ENCODE assay signal across 12 cellular contexts in genomic region chr12:120835304-120835612, GRCh38.
A peak's percentile ranks its signal among the peaks of the same experiment; 100 is the strongest.
DNase-seq lines count a peak whose midpoint lies in the region; ATAC-seq and TF ChIP-seq lines count a peak whose summit lies in the region.
"Had no signal": no experiment of that assay in that cellular context is flagged by ENCODE, and none has a peak within 500 bp of the region (broad histone marks: within the 10 kb centered on the region; RNA-seq: fewer than 3 reads in every experiment).

No MANE protein-coding gene starts in this region.

- no peak overlapping the region for H3K4me2 ChIP-seq in mesenchymal stem cell (ENCODE audit: low read length, poor library complexity, severe bottlenecking)

- peaks cover 58% of the 10 kb centered on the region for H3K4me1 Mint-ChIP-seq in activated naive CD8-positive, alpha-beta T cell treated with anti-CD3 and anti-CD28 coated beads, Interleukin-2, amount 50 U/mL, for 24 hours

- TF ChIP-seq CTCF in heart right ventricle (IDR thresholded peaks at IDR 0.05) (no peak), upper lobe of left lung (IDR thresholded peaks at IDR 0.05) (no peak), body of pancreas (IDR thresholded peaks at IDR 0.05) (no peak)

- H2BK15ac ChIP-seq in mesenchymal stem cell (ENCODE audit: low read depth, poor library complexity, severe bottlenecking), result no peak overlapping the region

- H3K27me3 Mint-ChIP-seq in activated naive CD8-positive, alpha-beta T cell treated with anti-CD3 and anti-CD28 coated beads, Interleukin-2, amount 50 U/mL, for 24 hours, result no peaks in the 10 kb centered on the region

- H2BK5ac ChIP-seq in mesenchymal stem cell (ENCODE audit: low read depth, low read length, poor library complexity, severe bottlenecking), result no peak overlapping the region

- 35 to 41% methylated on average over 4 of the region's 4 CpGs for WGBS in heart right ventricle, 2 donors
- WGBS in mesenchymal stem cell, result no CpG with 5 or more reads among the region's 4 CpGs
- WGBS in upper lobe of left lung, 2 donors, result 39% methylated on average over 4 of the region's 4 CpGs
- WGBS in body of pancreas, 2 donors, result 51 to 71% methylated on average over 4 of the region's 4 CpGs

- H3K4me3 ChIP-seq in heart right ventricle (no peak overlapping the region), mesenchymal stem cell (ENCODE audit: insufficient read depth in 1 of 2, low read depth in 1 of 2, low read length in 2 of 2) (no peak overlapping the region), upper lobe of left lung (peak overlapping the region in 2 of 4 donors; percentile 8 to 13), body of pancreas (no peak overlapping the region)
- H3K4me3 ChIP-seq: Peyer's patch had no signal

- no peak for TF ChIP-seq EP300 in upper lobe of left lung (IDR thresholded peaks at IDR 0.05)

- peak overlapping the region; percentile 52 for H3K27ac Mint-ChIP-seq in activated naive CD8-positive, alpha-beta T cell treated with anti-CD3 and anti-CD28 coated beads, Interleukin-2, amount 50 U/mL, for 24 hours

- H3K18ac ChIP-seq in mesenchymal stem cell (ENCODE audit: low read depth in 1 of 2, low read length in 2 of 2), result no peak overlapping the region

- H3K27ac ChIP-seq in heart right ventricle, result peak overlapping the region in 6 of 10 donors; percentile 4 to 48 (median 19)
- H3K27ac ChIP-seq in mesenchymal stem cell (ENCODE audit: low read length, poor library complexity, severe bottlenecking), result no peak overlapping the region
- H3K27ac ChIP-seq in upper lobe of left lung, result peak overlapping the region; percentile 24 to 51 (median 34)
- H3K27ac ChIP-seq in body of pancreas, result no peak overlapping the region
- H3K27ac ChIP-seq: Peyer's patch, WERI-Rb-1 had no signal

- no peak overlapping the region for H4K91ac ChIP-seq in mesenchymal stem cell (ENCODE audit: low read length)

- DNase-seq in heart right ventricle (no peak), Right ventricle myocardium superior (no peak), mesenchymal stem cell (peak; percentile 9), upper lobe of left lung (no peak), body of pancreas (no peak), middle frontal gyrus (ENCODE audit: extremely low spot score, low spot score) (no peak)
- no peak for DNase-seq in activated naive CD8-positive, alpha-beta T cell treated with anti-CD3 and anti-CD28 coated beads, Interleukin-2, amount 50 U/mL, for 24 hours
- DNase-seq: amniotic stem cell, NCI-H187 treated with DMSO at 0.1 percent for 48 hours, Peyer's patch, WERI-Rb-1 had no signal

- TF ChIP-seq POLR2A in upper lobe of left lung (IDR thresholded peaks at IDR 0.05) (no peak), body of pancreas (IDR thresholded peaks at IDR 0.05) (no peak)

- intact Hi-C loops in heart right ventricle (cut with DNase I) (loop anchor here in 2 of 10 donors (5.0 to 10.0 kb wide), 2 partner anchors 58 to 70 kb away; partner anchors contain the start of gene SPPL3 (in 1 of the 2)), Right ventricle myocardium superior (cut with DNase I) (no loop called here), body of pancreas (cut with DNase I) (no loop called here)

- peaks cover 3% of the 10 kb centered on the region for H3K36me3 Mint-ChIP-seq in activated naive CD8-positive, alpha-beta T cell treated with anti-CD3 and anti-CD28 coated beads, Interleukin-2, amount 50 U/mL, for 24 hours (ENCODE audit: low read depth)

- H3K9me3 Mint-ChIP-seq in activated naive CD8-positive, alpha-beta T cell treated with anti-CD3 and anti-CD28 coated beads, Interleukin-2, amount 50 U/mL, for 24 hours, result no peaks in the 10 kb centered on the region

- no peak overlapping the region for H3K4ac ChIP-seq in mesenchymal stem cell (ENCODE audit: low read depth in 1 of 2, low read length in 2 of 2)

- H3K4me1 ChIP-seq in heart right ventricle (peaks cover 16 to 73% (median 59%) of the 10 kb centered on the region in 9 donors), mesenchymal stem cell (ENCODE audit: control insufficient read depth, insufficient read depth, low read depth, low read length) (no peaks in the 10 kb centered on the region), upper lobe of left lung (peaks cover 34 to 53% (median 37%) of the 10 kb centered on the region in 4 donors), body of pancreas (peaks cover 16% of the 10 kb centered on the region)

- no peak overlapping the region for H2AK5ac ChIP-seq in mesenchymal stem cell (ENCODE audit: low read length, severe bottlenecking)

- no peak overlapping the region for H4K8ac ChIP-seq in mesenchymal stem cell (ENCODE audit: low read length)

- no peaks in the 10 kb centered on the region for H3K9me3 ChIP-seq in heart right ventricle
- H3K9me3 ChIP-seq in mesenchymal stem cell (ENCODE audit: control insufficient read depth, low read length), result no peaks in the 10 kb centered on the region
- no peaks in the 10 kb centered on the region for H3K9me3 ChIP-seq in upper lobe of left lung
- no peaks in the 10 kb centered on the region for H3K9me3 ChIP-seq in body of pancreas
- H3K9me3 ChIP-seq: Peyer's patch had no signal

- H3K79me1 ChIP-seq in mesenchymal stem cell (replicated peaks; ENCODE audit: low read length, poor library complexity, severe bottlenecking), result peaks cover 28% of the 10 kb centered on the region

- H3K27me3 ChIP-seq in heart right ventricle (no peaks in the 10 kb centered on the region), mesenchymal stem cell (ENCODE audit: control insufficient read depth in 1 of 2, insufficient read depth in 1 of 2, low read length in 2 of 2) (no peaks in the 10 kb centered on the region), upper lobe of left lung (no peaks in the 10 kb centered on the region), body of pancreas (no peaks in the 10 kb centered on the region)
- H3K27me3 ChIP-seq: Peyer's patch had no signal

- no peak overlapping the region for H3K9ac ChIP-seq in mesenchymal stem cell (ENCODE audit: low read length)

- no peak for ATAC-seq in heart right ventricle
- ATAC-seq in Right ventricle myocardium superior (ENCODE audit: poor library complexity), result no peak
- ATAC-seq in activated naive CD8-positive, alpha-beta T cell treated with anti-CD3 and anti-CD28 coated beads, Interleukin-2, amount 50 U/mL, for 24 hours, result peak; percentile 50
- no peak for ATAC-seq in upper lobe of left lung (ENCODE audit: low FRiP score in 2 of 2)
- no peak for ATAC-seq in body of pancreas
- ATAC-seq in GM18870 (IDR thresholded peaks at IDR 0.05; ENCODE audit: unreplicated experiment), result no peak

- no peak overlapping the region for H2AFZ ChIP-seq in mesenchymal stem cell (ENCODE audit: low read depth, low read length)

- H3K14ac ChIP-seq in mesenchymal stem cell (ENCODE audit: low read length in 2 of 2), result no peak overlapping the region

- no peak overlapping the region for H2BK120ac ChIP-seq in mesenchymal stem cell (ENCODE audit: low read depth, low read length)

- H3K36me3 ChIP-seq in heart right ventricle, result no peaks in the 10 kb centered on the region
- no peaks in the 10 kb centered on the region for H3K36me3 ChIP-seq in mesenchymal stem cell (ENCODE audit: control insufficient read depth in 1 of 2, insufficient read depth in 2 of 2, low read depth in 1 of 2, low read length in 2 of 2)
- no peaks in the 10 kb centered on the region for H3K36me3 ChIP-seq in upper lobe of left lung
- H3K36me3 ChIP-seq in body of pancreas (replicated peaks in 1 of 2; ENCODE audit: insufficient read depth in 1 of 2, low read depth in 2 of 2), result no peaks in the 10 kb centered on the region
- H3K36me3 ChIP-seq: Peyer's patch, WERI-Rb-1 had no signal

- no peak overlapping the region for H3K23ac ChIP-seq in mesenchymal stem cell (ENCODE audit: low read length in 2 of 2)

- peak overlapping the region; percentile 26 for H3K4me3 Mint-ChIP-seq in activated naive CD8-positive, alpha-beta T cell treated with anti-CD3 and anti-CD28 coated beads, Interleukin-2, amount 50 U/mL, for 24 hours

- H2BK12ac ChIP-seq in mesenchymal stem cell (ENCODE audit: low read length in 2 of 2), result no peak overlapping the region

Comparison
In these comparisons a context has a peak if more than half of its experiments do, and no peak if none do; other contexts are left out.
1. H3K27ac ChIP-seq: peak in heart right ventricle (6 of 10) and upper lobe of left lung (4 of 4); none in mesenchymal stem cell (single experiment) and body of pancreas (0 of 4).